ENCODE assay signal across 1 cellular context in the genomic region with DNA sequence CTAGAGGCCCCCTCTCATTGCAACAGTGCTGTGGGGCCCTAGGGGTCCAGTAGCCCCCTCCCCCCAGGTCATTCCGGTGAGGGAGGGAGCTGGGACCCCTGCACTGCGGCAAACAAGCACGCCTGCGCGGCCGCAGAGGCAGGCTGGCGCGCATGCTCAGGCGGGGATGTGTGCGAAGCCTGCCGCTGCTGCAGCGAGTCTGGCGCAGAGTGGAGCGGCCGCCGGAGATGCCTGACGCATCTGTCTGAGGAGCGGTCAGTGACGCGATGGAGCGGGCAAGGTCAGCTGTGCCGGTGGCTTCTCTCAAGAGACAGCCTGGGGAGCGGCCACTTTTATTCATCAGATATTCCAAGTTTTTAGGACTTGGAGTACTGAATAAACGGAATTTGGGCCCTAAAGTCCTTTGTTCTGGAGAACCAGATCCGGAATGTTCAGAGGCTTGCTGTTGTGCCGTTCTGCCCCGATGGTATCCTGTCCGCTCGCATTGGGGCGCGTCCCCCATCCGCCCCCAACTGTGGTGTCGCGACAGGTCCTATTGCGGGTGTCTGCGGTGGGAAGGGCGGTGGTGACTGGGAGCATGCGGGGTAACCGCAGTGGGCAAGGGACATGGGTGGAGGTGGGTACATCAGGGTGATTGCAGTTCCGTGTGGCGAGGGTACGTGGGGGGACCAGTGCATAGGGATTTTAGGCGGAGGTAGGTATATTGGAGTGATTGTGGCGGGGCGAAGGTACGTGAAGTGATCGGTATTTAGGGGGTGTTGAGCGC.
A peak's percentile ranks its signal among the peaks of the same experiment; 100 is the strongest.
TF ChIP-seq lines count a peak whose summit lies in the region.

Gene SNRPN (plus strand): TSS at position 205 of the 766 bp plus-strand sequence. CDS start 19,467 bp downstream, outside the sequence.
A gene with protein sequence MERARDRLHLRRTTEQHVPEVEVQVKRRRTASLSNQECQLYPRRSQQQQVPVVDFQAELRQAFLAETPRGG (plus strand): TSS at position 205 of the 766 bp plus-strand sequence. CDS start 62 bp downstream, at position 267.

TF ChIP-seq in HepG2, 621 proteins besides CTCF, POLR2A, EP300 and RAD21 (continued from another document and continues in another):
- no peak for TF ChIP-seq PLRG1 (conservative IDR thresholded peaks at IDR 0.05)
- TF ChIP-seq JUN (CRISPR knock-in tag; IDR thresholded peaks at IDR 0.05), result no peak
- TF ChIP-seq, protein P1, sequence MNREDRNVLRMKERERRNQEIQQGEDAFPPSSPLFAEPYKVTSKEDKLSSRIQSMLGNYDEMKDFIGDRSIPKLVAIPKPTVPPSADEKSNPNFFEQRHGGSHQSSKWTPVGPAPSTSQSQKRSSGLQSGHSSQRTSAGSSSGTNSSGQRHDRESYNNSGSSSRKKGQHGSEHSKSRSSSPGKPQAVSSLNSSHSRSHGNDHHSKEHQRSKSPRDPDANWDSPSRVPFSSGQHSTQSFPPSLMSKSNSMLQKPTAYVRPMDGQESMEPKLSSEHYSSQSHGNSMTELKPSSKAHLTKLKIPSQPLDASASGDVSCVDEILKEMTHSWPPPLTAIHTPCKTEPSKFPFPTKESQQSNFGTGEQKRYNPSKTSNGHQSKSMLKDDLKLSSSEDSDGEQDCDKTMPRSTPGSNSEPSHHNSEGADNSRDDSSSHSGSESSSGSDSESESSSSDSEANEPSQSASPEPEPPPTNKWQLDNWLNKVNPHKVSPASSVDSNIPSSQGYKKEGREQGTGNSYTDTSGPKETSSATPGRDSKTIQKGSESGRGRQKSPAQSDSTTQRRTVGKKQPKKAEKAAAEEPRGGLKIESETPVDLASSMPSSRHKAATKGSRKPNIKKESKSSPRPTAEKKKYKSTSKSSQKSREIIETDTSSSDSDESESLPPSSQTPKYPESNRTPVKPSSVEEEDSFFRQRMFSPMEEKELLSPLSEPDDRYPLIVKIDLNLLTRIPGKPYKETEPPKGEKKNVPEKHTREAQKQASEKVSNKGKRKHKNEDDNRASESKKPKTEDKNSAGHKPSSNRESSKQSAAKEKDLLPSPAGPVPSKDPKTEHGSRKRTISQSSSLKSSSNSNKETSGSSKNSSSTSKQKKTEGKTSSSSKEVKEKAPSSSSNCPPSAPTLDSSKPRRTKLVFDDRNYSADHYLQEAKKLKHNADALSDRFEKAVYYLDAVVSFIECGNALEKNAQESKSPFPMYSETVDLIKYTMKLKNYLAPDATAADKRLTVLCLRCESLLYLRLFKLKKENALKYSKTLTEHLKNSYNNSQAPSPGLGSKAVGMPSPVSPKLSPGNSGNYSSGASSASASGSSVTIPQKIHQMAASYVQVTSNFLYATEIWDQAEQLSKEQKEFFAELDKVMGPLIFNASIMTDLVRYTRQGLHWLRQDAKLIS (CRISPR knock-in tag; IDR thresholded peaks at IDR 0.05), result peak; percentile 74; the same call in 1 of the 2 replicates
- no peak for TF ChIP-seq FOXO1 (CRISPR knock-in tag; IDR thresholded peaks at IDR 0.05)
- TF ChIP-seq ZNF883 (CRISPR knock-in tag; IDR thresholded peaks at IDR 0.05; ENCODE audit: not compliant biosample characterization), result no peak
- TF ChIP-seq ZFP1 (CRISPR knock-in tag; IDR thresholded peaks at IDR 0.05), result no peak
- TF ChIP-seq SATB2 (CRISPR knock-in tag; IDR thresholded peaks at IDR 0.05), result no peak
- TF ChIP-seq, protein P2, sequence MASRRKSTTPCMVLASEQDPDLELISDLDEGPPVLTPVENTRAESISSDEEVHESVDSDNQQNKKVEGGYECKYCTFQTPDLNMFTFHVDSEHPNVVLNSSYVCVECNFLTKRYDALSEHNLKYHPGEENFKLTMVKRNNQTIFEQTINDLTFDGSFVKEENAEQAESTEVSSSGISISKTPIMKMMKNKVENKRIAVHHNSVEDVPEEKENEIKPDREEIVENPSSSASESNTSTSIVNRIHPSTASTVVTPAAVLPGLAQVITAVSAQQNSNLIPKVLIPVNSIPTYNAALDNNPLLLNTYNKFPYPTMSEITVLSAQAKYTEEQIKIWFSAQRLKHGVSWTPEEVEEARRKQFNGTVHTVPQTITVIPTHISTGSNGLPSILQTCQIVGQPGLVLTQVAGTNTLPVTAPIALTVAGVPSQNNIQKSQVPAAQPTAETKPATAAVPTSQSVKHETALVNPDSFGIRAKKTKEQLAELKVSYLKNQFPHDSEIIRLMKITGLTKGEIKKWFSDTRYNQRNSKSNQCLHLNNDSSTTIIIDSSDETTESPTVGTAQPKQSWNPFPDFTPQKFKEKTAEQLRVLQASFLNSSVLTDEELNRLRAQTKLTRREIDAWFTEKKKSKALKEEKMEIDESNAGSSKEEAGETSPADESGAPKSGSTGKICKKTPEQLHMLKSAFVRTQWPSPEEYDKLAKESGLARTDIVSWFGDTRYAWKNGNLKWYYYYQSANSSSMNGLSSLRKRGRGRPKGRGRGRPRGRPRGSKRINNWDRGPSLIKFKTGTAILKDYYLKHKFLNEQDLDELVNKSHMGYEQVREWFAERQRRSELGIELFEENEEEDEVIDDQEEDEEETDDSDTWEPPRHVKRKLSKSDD (CRISPR knock-in tag; IDR thresholded peaks at IDR 0.05; ENCODE audit: low read depth), result no peak
- TF ChIP-seq RORA (CRISPR knock-in tag; IDR thresholded peaks at IDR 0.05), result no peak
- 0 out of 2 replicates have a peak, but pooled peaks have one; percentile 19 for TF ChIP-seq GATA4 (IDR thresholded peaks at IDR 0.05; ENCODE audit: borderline replicate concordance, low read depth)
- TF ChIP-seq IKZF4 (CRISPR knock-in tag; IDR thresholded peaks at IDR 0.05; ENCODE audit: borderline replicate concordance, low read depth, not compliant biosample characterization), result no peak
- no peak for TF ChIP-seq ZBTB14 (CRISPR knock-in tag; IDR thresholded peaks at IDR 0.05)
- peak; percentile 53; the same call in 1 of the 2 replicates for TF ChIP-seq MEIS2 (CRISPR knock-in tag; IDR thresholded peaks at IDR 0.05)
- TF ChIP-seq CENPX (CRISPR knock-in tag; IDR thresholded peaks at IDR 0.05), result no peak
- no peak for TF ChIP-seq ZNF777 (CRISPR knock-in tag; IDR thresholded peaks at IDR 0.05)
- no peak for TF ChIP-seq CHD2 (IDR thresholded peaks at IDR 0.05; ENCODE audit: low read depth, low read length)
- TF ChIP-seq, protein P3, sequence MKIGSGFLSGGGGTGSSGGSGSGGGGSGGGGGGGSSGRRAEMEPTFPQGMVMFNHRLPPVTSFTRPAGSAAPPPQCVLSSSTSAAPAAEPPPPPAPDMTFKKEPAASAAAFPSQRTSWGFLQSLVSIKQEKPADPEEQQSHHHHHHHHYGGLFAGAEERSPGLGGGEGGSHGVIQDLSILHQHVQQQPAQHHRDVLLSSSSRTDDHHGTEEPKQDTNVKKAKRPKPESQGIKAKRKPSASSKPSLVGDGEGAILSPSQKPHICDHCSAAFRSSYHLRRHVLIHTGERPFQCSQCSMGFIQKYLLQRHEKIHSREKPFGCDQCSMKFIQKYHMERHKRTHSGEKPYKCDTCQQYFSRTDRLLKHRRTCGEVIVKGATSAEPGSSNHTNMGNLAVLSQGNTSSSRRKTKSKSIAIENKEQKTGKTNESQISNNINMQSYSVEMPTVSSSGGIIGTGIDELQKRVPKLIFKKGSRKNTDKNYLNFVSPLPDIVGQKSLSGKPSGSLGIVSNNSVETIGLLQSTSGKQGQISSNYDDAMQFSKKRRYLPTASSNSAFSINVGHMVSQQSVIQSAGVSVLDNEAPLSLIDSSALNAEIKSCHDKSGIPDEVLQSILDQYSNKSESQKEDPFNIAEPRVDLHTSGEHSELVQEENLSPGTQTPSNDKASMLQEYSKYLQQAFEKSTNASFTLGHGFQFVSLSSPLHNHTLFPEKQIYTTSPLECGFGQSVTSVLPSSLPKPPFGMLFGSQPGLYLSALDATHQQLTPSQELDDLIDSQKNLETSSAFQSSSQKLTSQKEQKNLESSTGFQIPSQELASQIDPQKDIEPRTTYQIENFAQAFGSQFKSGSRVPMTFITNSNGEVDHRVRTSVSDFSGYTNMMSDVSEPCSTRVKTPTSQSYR (CRISPR knock-in tag; IDR thresholded peaks at IDR 0.05; ENCODE audit: borderline replicate concordance), result peak; percentile 48; the same call in 1 of the 2 replicates
- no peak for TF ChIP-seq RFX3 (CRISPR knock-in tag; IDR thresholded peaks at IDR 0.05)
- no peak for TF ChIP-seq ZNF629 (CRISPR knock-in tag; conservative IDR thresholded peaks at IDR 0.05)
- no peak for TF ChIP-seq SUZ12 (IDR thresholded peaks at IDR 0.05; ENCODE audit: low read depth, low read length)
- TF ChIP-seq ZNF407 (CRISPR knock-in tag; IDR thresholded peaks at IDR 0.05; ENCODE audit: not compliant biosample characterization), result no peak
- no peak for TF ChIP-seq ZFP36 (IDR thresholded peaks at IDR 0.05; ENCODE audit: borderline replicate concordance, low read depth, low read length, partially characterized antibody)
- no peak for TF ChIP-seq SP5 (CRISPR knock-in tag; IDR thresholded peaks at IDR 0.05; ENCODE audit: borderline replicate concordance, low read depth)
- no peak for TF ChIP-seq ZNF614 (CRISPR knock-in tag; IDR thresholded peaks at IDR 0.05; ENCODE audit: borderline replicate concordance)
- TF ChIP-seq ELF1 (CRISPR knock-in tag; IDR thresholded peaks at IDR 0.05), result no peak
- TF ChIP-seq SMAD9 (CRISPR knock-in tag; IDR thresholded peaks at IDR 0.05), result no peak
- no peak for TF ChIP-seq ZNF616 (CRISPR knock-in tag; IDR thresholded peaks at IDR 0.05; ENCODE audit: low read depth)
- TF ChIP-seq ZNF891 (CRISPR knock-in tag; IDR thresholded peaks at IDR 0.05), result no peak
- TF ChIP-seq ZNF264 (CRISPR knock-in tag; IDR thresholded peaks at IDR 0.05), result no peak
- peak; percentile 39; the same call in 1 of the 2 replicates for TF ChIP-seq ZNF768 (CRISPR knock-in tag; IDR thresholded peaks at IDR 0.05)
- no peak for TF ChIP-seq SIX1 (CRISPR knock-in tag; IDR thresholded peaks at IDR 0.05; ENCODE audit: borderline replicate concordance)
- TF ChIP-seq TFAP4 (IDR thresholded peaks at IDR 0.05; ENCODE audit: borderline replicate concordance, low read depth), result peak; percentile 56; the same call in 1 of the 2 replicates
- no peak for TF ChIP-seq CBX5 (CRISPR knock-in tag; IDR thresholded peaks at IDR 0.05; ENCODE audit: borderline replicate concordance)
